20 cellular contexts compared by ENCODE assay signal in genomic region chr10:125999694-126000093, GRCh38.
"Had no signal": no experiment of that assay in that cellular context is flagged by ENCODE, and none has a peak within 500 bp of the region (broad histone marks: within the 10 kb centered on the region; RNA-seq: fewer than 3 reads in every experiment).

No MANE protein-coding gene starts in this region.

- H3K4me3 ChIP-seq: MG63, SJSA1, SK-N-MC had no signal

- H3K36me3 ChIP-seq: MG63, SJSA1 had no signal

- H3K4me1 ChIP-seq: SJSA1 had no signal

- H3K27ac ChIP-seq: SJSA1, SK-N-MC had no signal

- H3K9me3 ChIP-seq: MG63, SJSA1 had no signal

- DNase-seq: KBM-7, MG63, NCI-H1092, NCI-H1105 treated with DMSO at 0.1 percent for 48 hours, NCI-H1417 treated with DMSO at 0.1 percent for 48 hours, NCI-H187, NCI-H2029, NCI-H2081 treated with DMSO at 0.1 percent for 48 hours, NCI-H2171, NCI-H226, NCI-H446, NCI-H510A, NCI-H524 treated with DMSO at 0.1 percent for 48 hours, NCI-H69, NCI-H774, Right ventricle myocardium superior, RPMI8226, SIG-M5 had no signal

- H3K27me3 ChIP-seq: MG63, SJSA1 had no signal
